ENCODE assay signal across 8 cellular contexts in the genomic region with DNA sequence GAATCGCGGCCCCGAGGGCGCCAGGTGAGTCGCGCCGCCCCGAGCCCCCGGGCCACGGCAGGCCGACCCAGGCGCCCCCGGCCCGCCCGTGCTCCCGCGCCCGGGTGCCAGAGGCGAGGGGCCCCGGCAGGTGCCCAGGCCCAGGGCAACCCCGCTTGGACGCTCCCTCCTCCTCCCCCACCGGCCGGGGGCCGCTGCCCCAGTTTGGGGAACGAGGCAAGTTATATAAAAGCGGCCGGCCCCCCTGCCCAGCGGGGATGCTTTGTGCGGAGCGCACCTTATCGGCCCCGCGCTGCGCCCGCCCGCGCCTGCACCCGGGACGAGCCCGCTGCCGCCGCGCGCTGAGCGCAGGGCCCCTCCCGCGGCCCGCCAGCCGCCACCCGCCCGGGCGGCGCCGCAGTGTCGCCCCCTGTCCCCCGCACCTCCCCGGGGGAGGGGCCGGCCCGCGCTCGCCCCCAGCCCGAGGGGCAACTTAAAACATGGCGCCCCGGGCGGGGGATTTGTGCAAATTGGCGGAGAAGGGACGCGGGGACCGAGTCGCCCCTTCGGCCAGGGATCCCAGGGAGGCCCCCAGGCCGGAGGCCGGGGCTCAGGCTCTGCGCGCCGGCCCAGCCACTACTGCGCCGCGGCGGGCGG. TPM values are rescaled to one million over a fixed set of nuclear protein-coding genes. Genes with fewer than 3 reads are reported as not detected.
DNase-seq lines count a peak whose midpoint lies in the region; ATAC-seq and TF ChIP-seq lines count a peak whose summit lies in the region.

No MANE protein-coding gene starts in this region.

- DNase-seq in activated T-cell treated with anti-CD3 and anti-CD28 coated beads, Interleukin-2, amount 50 U/mL, for 1 hour = peak; percentile 23
- no peak for DNase-seq in activated T-cell treated with anti-CD3 and anti-CD28 coated beads for 4 hours
- DNase-seq in dorsolateral prefrontal cortex = peak in 3 of 10 donors; percentile 30 to 61 (median 49)
- DNase-seq in lower lobe of right lung = no peak
- peak in 1 of 2 donors; percentile 88 for DNase-seq in upper lobe of left lung
- DNase-seq in NCI-H146 treated with DMSO at 0.1 percent for 48 hours (lab: John Stamatoyannopoulos, UW; ENCODE audit: unreplicated experiment) = no peak
- no peak for DNase-seq in NCI-H187 (lab: John Stamatoyannopoulos, UW)

- H3K36me3 ChIP-seq in lower lobe of right lung = no peaks in the 10 kb centered on the region
- no peaks in the 10 kb centered on the region for H3K36me3 ChIP-seq in upper lobe of left lung

- H3K4me1 ChIP-seq in lower lobe of right lung (no peaks in the 10 kb centered on the region), upper lobe of left lung (peaks cover 0 to 35% (median 1%) of the 10 kb centered on the region in 4 donors)

- ATAC-seq in lower lobe of right lung = peak; percentile 48 to 59
- ATAC-seq in upper lobe of left lung (ENCODE audit: low FRiP score in 2 of 2) = peak in 1 of 2 donors; percentile 43
- no peak for ATAC-seq in GM19328 (IDR thresholded peaks at IDR 0.05; ENCODE audit: unreplicated experiment)

- no peak for TF ChIP-seq POLR2A in upper lobe of left lung (IDR thresholded peaks at IDR 0.05)

- no peak for TF ChIP-seq EP300 in upper lobe of left lung (IDR thresholded peaks at IDR 0.05)

- H3K27me3 ChIP-seq in dorsolateral prefrontal cortex (peaks cover 0 to 25% (median 0%) of the 10 kb centered on the region in 45 donors), lower lobe of right lung (ENCODE audit: low read depth) (peaks cover 11% of the 10 kb centered on the region), upper lobe of left lung (peaks cover 0 to 8% (median 1%) of the 10 kb centered on the region in 4 donors)

- 1% methylated on average over 34 of the region's 82 CpGs; no CpG with 5 or more reads in 1 of the 2 donors for WGBS in upper lobe of left lung, 2 donors

- H3K27ac ChIP-seq in dorsolateral prefrontal cortex (peak overlapping the region in 40 of 59 donors; percentile 11 to 87 (median 74)), lower lobe of right lung (peak overlapping the region; percentile 71), upper lobe of left lung (peak overlapping the region in 3 of 4 donors; percentile 38 to 79 (median 77))

- peak overlapping the region; percentile 32 to 80 (median 64) for H3K4me3 ChIP-seq in dorsolateral prefrontal cortex
- peak overlapping the region; percentile 59 for H3K4me3 ChIP-seq in lower lobe of right lung
- peak overlapping the region in 3 of 4 donors; percentile 64 to 70 (median 69) for H3K4me3 ChIP-seq in upper lobe of left lung

- H3K9me3 ChIP-seq in lower lobe of right lung = no peaks in the 10 kb centered on the region
- no peaks in the 10 kb centered on the region for H3K9me3 ChIP-seq in upper lobe of left lung

- TF ChIP-seq CTCF in dorsolateral prefrontal cortex (IDR thresholded peaks at IDR 0.05 in 54 of 56, conservative IDR thresholded peaks at IDR 0.05 in 2 of 56; ENCODE audit: low read depth in 1 of 56, partially characterized antibody in 56 of 56) (no peak), lower lobe of right lung (IDR thresholded peaks at IDR 0.05) (no peak), upper lobe of left lung (IDR thresholded peaks at IDR 0.05) (no peak)

- intact Hi-C loops in dorsolateral prefrontal cortex (cut with DNase I) = no loop called here
- intact Hi-C loops in lower lobe of right lung (cut with DNase I) = no loop called here

RNA-seq across cellular contexts. Expression of gene EPB41L3, which starts 0.6 kb away (rescaled TPM):
- total RNA-seq in dorsolateral prefrontal cortex (100 to 1,000 TPM; 122 to 357 (median 269) TPM), lower lobe of right lung (72.5 TPM), upper lobe of left lung (100 to 1,000 TPM in 2 of 6 donors, 10 to 100 TPM in 4; 56.4 to 268 (median 85.7) TPM)
